In genomic region chr19:13155472-13156284, GRCh38 we compare ENCODE assay signal across 8 cellular contexts. TPM values are rescaled to one million over a fixed set of nuclear protein-coding genes. Genes with fewer than 3 reads are reported as not detected.
A peak's percentile ranks its signal among the peaks of the same experiment; 100 is the strongest.
DNase-seq lines count a peak whose midpoint lies in the region; ATAC-seq, FAIRE-seq and TF ChIP-seq lines count a peak whose summit lies in the region.

No MANE protein-coding gene starts in this region.

- H3K4me1 ChIP-seq in RWPE2 (ENCODE audit: insufficient read depth, poor library complexity, severe bottlenecking) (peaks cover 14% of the 10 kb centered on the region), neuronal stem cell (ENCODE audit: control insufficient read depth in 2 of 2, insufficient read depth in 1 of 2, low read depth in 1 of 2, low read length in 2 of 2) (peaks cover 7 to 9% of the 10 kb centered on the region in 2 donors), vagina (peaks cover 20% of the 10 kb centered on the region)

- H2BK15ac ChIP-seq in neuronal stem cell (ENCODE audit: low read length): peak overlapping the region; percentile 90

- TF ChIP-seq POLR2A in vagina (IDR thresholded peaks at IDR 0.05): peak in 1 of 2 donors; percentile 20

- peak overlapping the region; percentile 76 for H2BK5ac ChIP-seq in neuronal stem cell (ENCODE audit: low read length)

- ATAC-seq in HG02798 (IDR thresholded peaks at IDR 0.05; ENCODE audit: poor library complexity, unreplicated experiment): peak; percentile 12
- ATAC-seq in RWPE2 (ENCODE audit: low read depth): peak; percentile 8
- no peak for ATAC-seq in GM21576 (IDR thresholded peaks at IDR 0.05; ENCODE audit: unreplicated experiment)

- no peak overlapping the region for H3K14ac ChIP-seq in neuronal stem cell (ENCODE audit: low read length)

- FAIRE-seq in frontal cortex (lab: Jason Lieb, UNC): no peak

- H3K9me3 ChIP-seq in RWPE2 (ENCODE audit: severe bottlenecking) (no peaks in the 10 kb centered on the region), neuronal stem cell (replicated peaks in 1 of 2; ENCODE audit: control insufficient read depth in 2 of 2, insufficient read depth in 1 of 2, low read depth in 1 of 2, low read length in 2 of 2) (no peaks in the 10 kb centered on the region), vagina (no peaks in the 10 kb centered on the region)

- H2BK12ac ChIP-seq in neuronal stem cell (ENCODE audit: low read length): peak overlapping the region; percentile 18

- H3K79me1 ChIP-seq in neuronal stem cell (ENCODE audit: low read depth, low read length): peaks cover 8% of the 10 kb centered on the region

- H4K8ac ChIP-seq in neuronal stem cell (ENCODE audit: low read depth, low read length): no peak overlapping the region

- WGBS in neuronal stem cell (ENCODE audit: extremely low coverage in 2 of 2, insufficient read length in 2 of 2, insufficient replicate concordance in 1 of 2), 2 donors: no CpG with 5 or more reads among the region's 55 CpGs

- peak overlapping the region; percentile 77 for H2AFZ ChIP-seq in neuronal stem cell (ENCODE audit: low read length)

- H3K18ac ChIP-seq in neuronal stem cell (ENCODE audit: low read length): peak overlapping the region; percentile 90

- intact Hi-C loops in vagina (cut with DNase I): loop anchor here (10.0 kb wide), 1 partner anchor 689 kb away; no protein-coding TSS in a partner anchor

- peak; percentile 77 for DNase-seq in COR-L47 (lab: John Stamatoyannopoulos, UW)
- peak; percentile 82 for DNase-seq in RWPE2 (ENCODE audit: low spot score)
- DNase-seq in activated naive CD4-positive, alpha-beta T cell (lab: John Stamatoyannopoulos, UW): peak; percentile 15 to 72 (median 41)
- DNase-seq in frontal cortex (ENCODE audit: low spot score in 2 of 2): peak; percentile 55 to 71
- DNase-seq in neuronal stem cell (ENCODE audit: low spot score): peak; percentile 83
- peak in 1 of 2 donors; percentile 92 for DNase-seq in vagina (ENCODE audit: extremely low spot score in 2 of 2)

- H3K4me2 ChIP-seq in neuronal stem cell (ENCODE audit: insufficient read depth, low read length, poor library complexity, severe bottlenecking): peak overlapping the region; percentile 94

- H4K91ac ChIP-seq in neuronal stem cell (ENCODE audit: low read depth, low read length, poor library complexity): no peak overlapping the region

- peak overlapping the region; percentile 22 for H3K23ac ChIP-seq in neuronal stem cell (ENCODE audit: low read depth, low read length, poor library complexity)

- TF ChIP-seq CTCF in RWPE2 (IDR thresholded peaks at IDR 0.05; ENCODE audit: poor library complexity, severe bottlenecking): no peak
- TF ChIP-seq CTCF in vagina (IDR thresholded peaks at IDR 0.05): no peak

- H3K27me3 ChIP-seq in RWPE2 (ENCODE audit: insufficient read depth, poor library complexity, severe bottlenecking) (no peaks in the 10 kb centered on the region), neuronal stem cell (ENCODE audit: control insufficient read depth in 3 of 3, insufficient read depth in 3 of 3, low read depth in 1 of 3, low read length in 3 of 3) (no peaks in the 10 kb centered on the region), vagina (no peaks in the 10 kb centered on the region)

- H3K36me3 ChIP-seq in RWPE2 (ENCODE audit: low read depth): peaks cover 22% of the 10 kb centered on the region
- peaks cover 0 to 13% of the 10 kb centered on the region in 2 donors for H3K36me3 ChIP-seq in neuronal stem cell (replicated peaks in 1 of 2; ENCODE audit: control insufficient read depth in 2 of 2, insufficient read depth in 2 of 2, low read length in 2 of 2)
- no peaks in the 10 kb centered on the region for H3K36me3 ChIP-seq in vagina

- peak overlapping the region; percentile 65 for H3K9ac ChIP-seq in neuronal stem cell (ENCODE audit: low read depth, low read length, poor library complexity)

- H2BK120ac ChIP-seq in neuronal stem cell (ENCODE audit: low read depth, low read length): no peak overlapping the region

- H3K4ac ChIP-seq in neuronal stem cell (ENCODE audit: low read length): no peak overlapping the region

- H3K27ac ChIP-seq in RWPE2 (ENCODE audit: poor library complexity, severe bottlenecking): peak overlapping the region; percentile 92
- H3K27ac ChIP-seq in neuronal stem cell (replicated peaks; ENCODE audit: low read length): peak overlapping the region; percentile 60
- H3K27ac ChIP-seq in vagina: peak overlapping the region; percentile 98

- peak overlapping the region; percentile 91 for H3K4me3 ChIP-seq in RWPE2 (ENCODE audit: severe bottlenecking)
- H3K4me3 ChIP-seq in neuronal stem cell (ENCODE audit: low read length in 2 of 2): peak overlapping the region; percentile 94 to 99
- H3K4me3 ChIP-seq in vagina: peak overlapping the region; percentile 82 to 84

- peak overlapping the region; percentile 91 for H2AK5ac ChIP-seq in neuronal stem cell (ENCODE audit: low read depth, low read length)

RNA-seq across cellular contexts. Expression of gene IER2, which starts 5.5 kb away (rescaled TPM):
- total RNA-seq in frontal cortex: 9.0 TPM
- 64.6 TPM for polyA plus RNA-seq in neuronal stem cell (2013, experiment 1 of 2)
- polyA plus RNA-seq in neuronal stem cell (2013, experiment 2 of 2): 64.5 TPM
- 152 TPM for total RNA-seq in vagina

RNA-seq across cellular contexts. Expression of gene STX10, which starts 5.5 kb away (rescaled TPM):
- total RNA-seq in frontal cortex (18.3 TPM), vagina (71.5 TPM)
- polyA plus RNA-seq in neuronal stem cell (2013, experiment 1 of 2): 35.3 TPM
- 33.1 TPM for polyA plus RNA-seq in neuronal stem cell (2013, experiment 2 of 2)

RNA-seq across cellular contexts. Expression of gene NACC1, which starts 37.6 kb away (rescaled TPM):
- 16.3 TPM for total RNA-seq in frontal cortex
- polyA plus RNA-seq in neuronal stem cell (2013, experiment 1 of 2): 123 TPM
- 121 TPM for polyA plus RNA-seq in neuronal stem cell (2013, experiment 2 of 2)
- total RNA-seq in vagina: 22.6 TPM

RNA-seq across cellular contexts. Expression of gene TRMT1, which starts 39.1 kb away (rescaled TPM):
- total RNA-seq in frontal cortex (17.9 TPM), vagina (28.0 TPM)
- polyA plus RNA-seq in neuronal stem cell (2013, experiment 1 of 2): 22.9 TPM
- 24.4 TPM for polyA plus RNA-seq in neuronal stem cell (2013, experiment 2 of 2)

RNA-seq across cellular contexts. Expression of gene LYL1, which starts 53.0 kb away (rescaled TPM):
- total RNA-seq in frontal cortex: 2.9 TPM
- polyA plus RNA-seq in neuronal stem cell (2013, experiment 1 of 2): 1.1 TPM
- polyA plus RNA-seq in neuronal stem cell (2013, experiment 2 of 2): 1.1 TPM
- total RNA-seq in vagina: 11.5 TPM

Comparison
In these comparisons a context has a peak if more than half of its experiments do, and no peak if none do; other contexts are left out.
1. RNA of gene IER2, which starts 5.5 kb away (total RNA-seq): 152 TPM in vagina (single experiment); 9.0 TPM in frontal cortex (single experiment); every median in the first group is over 10 times any median in the second.
2. Peak in every context shown above with its lines, with median percentiles within 50 percentile points of each other: H3K27ac ChIP-seq and H3K4me3 ChIP-seq.